In genomic region chr1:218349365-218350021, GRCh38 we compare ENCODE assay signal across 10 cellular contexts. TPM values are rescaled to one million over a fixed set of nuclear protein-coding genes. Genes with fewer than 3 reads are reported as not detected.
DNase-seq lines count a peak whose midpoint lies in the region; ATAC-seq, FAIRE-seq and TF ChIP-seq lines count a peak whose summit lies in the region.
"Had no signal": no experiment of that assay in that cellular context is flagged by ENCODE, and none has a peak within 500 bp of the region (broad histone marks: within the 10 kb centered on the region; RNA-seq: fewer than 3 reads in every experiment).

No MANE protein-coding gene starts in this region.

- H3K9me3 ChIP-seq in heart right ventricle (no peaks in the 10 kb centered on the region), uterus (no peaks in the 10 kb centered on the region), BE2C (no peaks in the 10 kb centered on the region), small intestine (ENCODE audit: control insufficient read depth, low read depth) (no peaks in the 10 kb centered on the region)
- H3K9me3 ChIP-seq: colonic mucosa had no signal

- H3K27ac ChIP-seq in heart right ventricle: peak overlapping the region in 6 of 10 donors; percentile 21 to 95 (median 90)
- peak overlapping the region; percentile 91 to 97 for H3K27ac ChIP-seq in uterus
- no peak overlapping the region for H3K27ac ChIP-seq in small intestine (ENCODE audit: low read depth in 1 of 2, low read length in 1 of 2)

- FAIRE-seq in small intestine (lab: Jason Lieb, UNC): no peak

- no peak for ATAC-seq in heart right ventricle

- intact Hi-C loops in heart right ventricle (cut with DNase I) (loop anchor here in 7 of 10 donors (5.0 to 10.0 kb wide), 9 partner anchors 113 to 825 kb away; partner anchors contain the start of gene LYPLAL1 (in 1 of the 7)), cardiac septum (cut with DNase I) (loop anchor here (5.0 to 10.0 kb wide), 6 partner anchors 88 to 1315 kb away; partner anchors contain the start of gene LYPLAL1), uterus (cut with DNase I; ENCODE audit: low total_unique reads) (no loop called here)

- no peak for TF ChIP-seq POLR2A in uterus (IDR thresholded peaks at IDR 0.05)

- DNase-seq in heart right ventricle (no peak), cardiac septum (ENCODE audit: low spot score) (no peak), choroid plexus epithelial cell (ENCODE audit: low read depth) (no peak), myocyte (ENCODE audit: low read depth) (peak; percentile 38), uterus (no peak), BE2C (no peak), SIG-M5 treated with dmso at 0.1 percent for 504 hours (lab: John Stamatoyannopoulos, UW; ENCODE audit: unreplicated experiment) (no peak), small intestine (no peak)
- DNase-seq: activated CD4-positive, alpha-beta T cell treated with anti-CD3 and anti-CD28 coated beads for 4 hours; colonic mucosa had no signal

- H3K27me3 ChIP-seq in heart right ventricle (peaks cover 0 to 34% (median 0%) of the 10 kb centered on the region in 7 donors), uterus (no peaks in the 10 kb centered on the region), BE2C (no peaks in the 10 kb centered on the region; the same call in 1 of the 2 replicates), small intestine (ENCODE audit: control insufficient read depth in 2 of 2, insufficient read depth in 2 of 2, low read length in 2 of 2) (peaks cover 5% of the 10 kb centered on the region in 2 donors)

- H3K4me1 ChIP-seq in heart right ventricle (peaks cover 0 to 61% (median 23%) of the 10 kb centered on the region in 9 donors), uterus (no peaks in the 10 kb centered on the region), BE2C (no peaks in the 10 kb centered on the region), small intestine (ENCODE audit: control insufficient read depth in 2 of 2, insufficient read depth in 1 of 2, low read depth in 1 of 2, low read length in 1 of 2) (no peaks in the 10 kb centered on the region)
- H3K4me1 ChIP-seq: colonic mucosa had no signal

- 63 to 71% methylated on average over 5 of the region's 5 CpGs for WGBS in heart right ventricle, 2 donors
- WGBS in small intestine, 3 donors: 55 to 66% (median 61%) methylated on average over 5 of the region's 5 CpGs

- no peaks in the 10 kb centered on the region for H3K36me3 ChIP-seq in heart right ventricle
- H3K36me3 ChIP-seq in uterus: no peaks in the 10 kb centered on the region
- H3K36me3 ChIP-seq in BE2C: no peaks in the 10 kb centered on the region
- no peaks in the 10 kb centered on the region for H3K36me3 ChIP-seq in small intestine (ENCODE audit: control insufficient read depth in 2 of 2, insufficient read depth in 2 of 2, low read length in 2 of 2)
- H3K36me3 ChIP-seq: colonic mucosa had no signal

- TF ChIP-seq CTCF in heart right ventricle (IDR thresholded peaks at IDR 0.05): no peak
- TF ChIP-seq CTCF in choroid plexus epithelial cell (conservative IDR thresholded peaks at IDR 0.05; ENCODE audit: low read depth, low read length): no peak
- no peak for TF ChIP-seq CTCF in uterus (IDR thresholded peaks at IDR 0.05)
- no peak for TF ChIP-seq CTCF in BE2C (IDR thresholded peaks at IDR 0.05; ENCODE audit: low read depth, low read length)

- H3K4me3 ChIP-seq in heart right ventricle (peak overlapping the region in 5 of 10 donors; percentile 71 to 86 (median 74)), choroid plexus epithelial cell (ENCODE audit: low read depth, low read length) (peak overlapping the region; percentile 82), uterus (peak overlapping the region in 1 of 2 donors; percentile 70), BE2C (ENCODE audit: low read depth, low read length) (no peak overlapping the region), small intestine (ENCODE audit: low read depth in 1 of 2, low read length in 2 of 2) (no peak overlapping the region)
- H3K4me3 ChIP-seq: colonic mucosa had no signal

RNA-seq across cellular contexts. Expression of gene TGFB2, which starts 4.4 kb away (rescaled TPM):
- total RNA-seq in heart right ventricle (10 to 100 TPM in 5 of 10 donors, 1 to 10 TPM in 5; 1.3 to 63.3 (median 9.0) TPM), cardiac septum (40.5 TPM), myocyte (18.4 and 20.8 TPM in 2 replicates), uterus (10 to 100 TPM in 3 of 4 donors, 1 to 10 TPM in 1; 4.9 to 43.2 (median 12.0) TPM)
- polyA plus RNA-seq in heart right ventricle (1 to 10 TPM in 1 of 2 donors, under 1 TPM in 1; 0.51 to 1.7 TPM), small intestine (under 1 TPM in 2 of 3 donors, not detected in 1; 0.49 to 0.81 TPM)
- 51.5 TPM for polyA plus RNA-seq in myocyte (2012)
- not detected for polyA plus RNA-seq in BE2C (2012; ENCODE audit: insufficient read depth, insufficient read length, low read depth)

Comparison
In these comparisons a context has a peak if more than half of its experiments do, and no peak if none do; other contexts are left out.
1. H3K27ac ChIP-seq: peak in heart right ventricle (6 of 10) and uterus (2 of 2); none in small intestine (0 of 2).